13 cellular contexts compared by ENCODE assay signal in genomic region chr16:17345043-17345442, GRCh38.
DNase-seq lines count a peak whose midpoint lies in the region; FAIRE-seq and TF ChIP-seq lines count a peak whose summit lies in the region.
"Had no signal": no experiment of that assay in that cellular context is flagged by ENCODE, and none has a peak within 500 bp of the region (broad histone marks: within the 10 kb centered on the region; RNA-seq: fewer than 3 reads in every experiment).

No MANE protein-coding gene starts in this region.

- peak overlapping the region; percentile 73 for H3K27ac Mint-ChIP-seq in dendritic cell treated with granulocyte-macrophage colony-stimulating factor and Interleukin-4, amounts not matched to agents 40 ng/mL and 50 ng/mL, for 4 days

- H3K4me2 ChIP-seq in BLaER1 (peak overlapping the region; percentile 84), osteoblast (ENCODE audit: insufficient read depth, low read length) (no peak overlapping the region)

- 11 to 31% (median 23%) methylated on average over 5 of the region's 5 CpGs for WGBS in spleen, 5 donors

- no peak overlapping the region for H3K4me3 Mint-ChIP-seq in dendritic cell treated with granulocyte-macrophage colony-stimulating factor and Interleukin-4, amounts not matched to agents 40 ng/mL and 50 ng/mL, for 4 days

- H3K9me3 ChIP-seq in BLaER1 (no peaks in the 10 kb centered on the region), osteoblast (ENCODE audit: low read depth, low read length) (no peaks in the 10 kb centered on the region), spleen (no peaks in the 10 kb centered on the region)

- no peak for TF ChIP-seq CTCF in GM20000 (IDR thresholded peaks at IDR 0.05; ENCODE audit: extremely low read depth, missing control alignments)
- TF ChIP-seq CTCF in osteoblast (IDR thresholded peaks at IDR 0.05; ENCODE audit: extremely low read depth, low read depth, low read length), result no peak
- TF ChIP-seq CTCF in spleen (IDR thresholded peaks at IDR 0.05 in 8 of 11, conservative IDR thresholded peaks at IDR 0.05 in 3 of 11), result no peak

- peaks cover under 1% of the 10 kb centered on the region for H3K36me3 Mint-ChIP-seq in dendritic cell treated with granulocyte-macrophage colony-stimulating factor and Interleukin-4, amounts not matched to agents 40 ng/mL and 50 ng/mL, for 4 days (ENCODE audit: low read depth)

- H3K4me1 Mint-ChIP-seq in dendritic cell treated with granulocyte-macrophage colony-stimulating factor and Interleukin-4, amounts not matched to agents 40 ng/mL and 50 ng/mL, for 4 days (ENCODE audit: low read depth), result peaks cover 96% of the 10 kb centered on the region

- H4K20me1 ChIP-seq in BLaER1 (no peaks in the 10 kb centered on the region), osteoblast (ENCODE audit: insufficient read depth, low read length) (peaks cover 17% of the 10 kb centered on the region)

- H3K36me3 ChIP-seq in BLaER1 (no peaks in the 10 kb centered on the region; the same call in 1 of the 2 replicates), osteoblast (ENCODE audit: insufficient read depth, low read length) (no peaks in the 10 kb centered on the region), spleen (no peaks in the 10 kb centered on the region)

- peak overlapping the region; percentile 22 for H2AFZ ChIP-seq in osteoblast (ENCODE audit: low read length)

- H3K27me3 Mint-ChIP-seq in dendritic cell treated with granulocyte-macrophage colony-stimulating factor and Interleukin-4, amounts not matched to agents 40 ng/mL and 50 ng/mL, for 4 days, result no peaks in the 10 kb centered on the region

- H3K9me3 Mint-ChIP-seq in dendritic cell treated with granulocyte-macrophage colony-stimulating factor and Interleukin-4, amounts not matched to agents 40 ng/mL and 50 ng/mL, for 4 days, result no peaks in the 10 kb centered on the region

- TF ChIP-seq POLR2A in GM12892 (IDR thresholded peaks at IDR 0.05; ENCODE audit: low read depth, low read length), result no peak
- TF ChIP-seq POLR2A in spleen (IDR thresholded peaks at IDR 0.05), result no peak

- H3K27ac ChIP-seq in BLaER1 (peak overlapping the region; percentile 98), osteoblast (ENCODE audit: low read depth, low read length) (peak overlapping the region; percentile 12), spleen (peak overlapping the region in 3 of 8 donors; percentile 19 to 67 (median 40))

- FAIRE-seq in GM12892 (lab: Jason Lieb, UNC), result no peak
- FAIRE-seq: colon had no signal

- H3K4me3 ChIP-seq in BLaER1 (no peak overlapping the region), osteoblast (ENCODE audit: insufficient read depth, low read length) (no peak overlapping the region), spleen (no peak overlapping the region)

- intact Hi-C loops in dendritic cell treated with granulocyte-macrophage colony-stimulating factor and Interleukin-4, amounts not matched to agents 40 ng/mL and 50 ng/mL, for 4 days (cut with micrococcal nuclease), result no loop called here
- intact Hi-C loops in spleen (cut with DNase I; ENCODE audit: low total_unique reads), result no loop called here

- peak overlapping the region; percentile 80 for H3K9ac ChIP-seq in BLaER1

- H3K79me2 ChIP-seq in osteoblast (ENCODE audit: insufficient read depth, low read length), result peaks cover 8% of the 10 kb centered on the region

- H3K27me3 ChIP-seq in BLaER1, result no peaks in the 10 kb centered on the region
- no peaks in the 10 kb centered on the region for H3K27me3 ChIP-seq in osteoblast (ENCODE audit: insufficient read depth, low read length)
- H3K27me3 ChIP-seq in spleen (replicated peaks in 1 of 7), result no peaks in the 10 kb centered on the region

- peak; percentile 31 for DNase-seq in GM20000 (ENCODE audit: low spot score)
- peak; percentile 71 for DNase-seq in osteoblast (ENCODE audit: insufficient read length, low spot score, missing footprints)
- DNase-seq in NCI-H524 treated with DMSO at 0.1 percent for 48 hours (lab: John Stamatoyannopoulos, UW), result no peak
- no peak for DNase-seq in GM12892 (ENCODE audit: insufficient read length)
- no peak for DNase-seq in iPS-NIHi11 (ENCODE audit: low spot score)
- DNase-seq in spleen, result no peak
- DNase-seq: activated CD8-positive, alpha-beta memory T cell treated with anti-CD3 and anti-CD28 coated beads for 24 hours; HCEC 1CT; hippocampal formation; NCI-H1930 had no signal

- H3K4me1 ChIP-seq in BLaER1 (peaks cover 100% of the 10 kb centered on the region), osteoblast (ENCODE audit: insufficient read depth, low read length) (peaks cover 9% of the 10 kb centered on the region), spleen (peaks cover 23 to 100% (median 76%) of the 10 kb centered on the region in 6 donors)

Comparison
In these comparisons a context has a peak if more than half of its experiments do, and no peak if none do; other contexts are left out.
1. DNase-seq: peak in GM20000 (single experiment) and osteoblast (single experiment); none in NCI-H524 treated with DMSO at 0.1 percent for 48 hours (single experiment), GM12892 (single experiment), iPS-NIHi11 (single experiment) and spleen (single experiment).